ENCODE assay signal across 8 cellular contexts in the genomic region with DNA sequence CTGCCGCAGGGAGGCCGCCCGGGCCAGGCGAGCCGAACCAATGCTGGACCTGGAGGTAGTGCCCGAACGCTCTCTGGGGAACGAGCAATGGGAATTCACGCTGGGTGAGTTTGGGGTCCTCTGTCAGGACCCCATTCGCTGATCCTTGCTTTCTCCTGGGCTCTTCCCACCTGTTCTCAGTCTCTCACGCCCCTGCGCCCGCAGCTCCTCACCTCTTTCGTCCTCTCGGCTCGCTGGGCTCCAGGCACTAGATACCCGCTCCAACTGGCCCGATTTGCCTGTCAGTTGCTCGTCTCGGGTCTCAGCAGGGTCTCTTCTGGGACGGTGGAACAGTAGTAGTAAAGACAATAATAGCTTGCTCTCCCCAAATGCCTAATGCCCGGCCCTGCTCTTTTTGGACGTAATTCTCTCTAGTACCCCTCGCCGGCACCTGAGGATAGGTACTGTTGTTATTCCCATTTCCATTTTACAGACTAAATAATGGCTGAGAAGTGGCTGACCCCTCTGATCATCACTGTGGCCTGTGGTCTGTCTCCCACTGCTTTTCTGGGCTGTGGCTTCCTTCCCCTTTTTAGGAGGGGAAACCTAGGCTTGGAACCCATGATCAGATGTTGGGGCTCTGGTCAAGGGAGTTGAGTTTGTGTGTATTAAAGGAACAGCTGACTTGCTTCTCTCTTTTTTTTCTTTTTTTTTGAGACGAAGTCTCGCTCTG. TPM values are rescaled to one million over a fixed set of nuclear protein-coding genes. Genes with fewer than 3 reads are reported as not detected.
DNase-seq lines count a peak whose midpoint lies in the region; ATAC-seq and TF ChIP-seq lines count a peak whose summit lies in the region.

No MANE protein-coding gene starts in this region.

- H2AFZ ChIP-seq in MM.1S (ENCODE audit: low read length) = peak overlapping the region; percentile 95

- intact Hi-C loops in ascending aorta (cut with DNase I) = no loop called here
- intact Hi-C loops in left colon (cut with DNase I, micrococcal nuclease) = no loop called here

- H3K36me3 ChIP-seq in MM.1S (replicated peaks; ENCODE audit: insufficient read depth, low read length) (no peaks in the 10 kb centered on the region), ascending aorta (no peaks in the 10 kb centered on the region), suprapubic skin (no peaks in the 10 kb centered on the region)

- H3K9ac ChIP-seq in MM.1S (ENCODE audit: low read length) = peak overlapping the region; percentile 80

- peak; percentile 22 for ATAC-seq in GM18909 (IDR thresholded peaks at IDR 0.05; ENCODE audit: poor library complexity, unreplicated experiment)
- ATAC-seq in left colon = peak; percentile 26

- CTCF ChIA-PET in AG04449 (lab: Yijun Ruan, JAX) = interaction anchor here (0.8 to 2.8 kb wide), 8 partner anchors 9 to 147 kb away, joined by 3 to 14 read pairs (median 3); no protein-coding TSS in a partner anchor

- H3K4me3 ChIP-seq in AG04449 (ENCODE audit: low read depth, low read length) = peak overlapping the region; percentile 90
- H3K4me3 ChIP-seq in MM.1S (ENCODE audit: low read length) = peak overlapping the region; percentile 96
- peak overlapping the region; percentile 88 to 90 for H3K4me3 ChIP-seq in ascending aorta
- H3K4me3 ChIP-seq in suprapubic skin = peak overlapping the region; percentile 96

- H3K79me2 ChIP-seq in MM.1S (ENCODE audit: low read length) = peaks cover 50% of the 10 kb centered on the region

- no peak for TF ChIP-seq POLR2A in suprapubic skin (IDR thresholded peaks at IDR 0.05)

- H3K4me1 ChIP-seq in MM.1S (ENCODE audit: low read length) (peaks cover 8% of the 10 kb centered on the region; the same call in 1 of the 2 replicates), ascending aorta (peaks cover 10 to 13% of the 10 kb centered on the region in 2 donors), suprapubic skin (peaks cover 67% of the 10 kb centered on the region)

- TF ChIP-seq EP300 in suprapubic skin (IDR thresholded peaks at IDR 0.05) = no peak

- no peaks in the 10 kb centered on the region for H3K9me3 ChIP-seq in MM.1S (replicated peaks; ENCODE audit: insufficient read depth, low read length)
- no peaks in the 10 kb centered on the region for H3K9me3 ChIP-seq in ascending aorta
- H3K9me3 ChIP-seq in suprapubic skin = no peaks in the 10 kb centered on the region

- H3K9me2 ChIP-seq in MM.1S (replicated peaks; ENCODE audit: insufficient read depth, low read length) = no peaks in the 10 kb centered on the region

- 6% methylated on average over 25 of the region's 27 CpGs for WGBS in suprapubic skin

- H3K27me3 ChIP-seq in MM.1S (replicated peaks; ENCODE audit: insufficient read depth, low read length) = no peaks in the 10 kb centered on the region
- H3K27me3 ChIP-seq in ascending aorta = no peaks in the 10 kb centered on the region
- H3K27me3 ChIP-seq in suprapubic skin = no peaks in the 10 kb centered on the region

- POLR2A ChIA-PET in AG04449 (lab: Yijun Ruan, JAX) = interaction anchor here (1.0 kb wide), 1 partner anchor 9 kb away, joined by 7 read pairs; no protein-coding TSS in a partner anchor

- peak overlapping the region; percentile 100 for H3K4me2 ChIP-seq in MM.1S (ENCODE audit: low read depth, low read length)

- TF ChIP-seq CTCF in AG04449 (IDR thresholded peaks at IDR 0.05; ENCODE audit: insufficient read depth, low read length, missing control alignments) = no peak
- no peak for TF ChIP-seq CTCF in MM.1S (IDR thresholded peaks at IDR 0.05; ENCODE audit: low read length)
- TF ChIP-seq CTCF in ascending aorta (IDR thresholded peaks at IDR 0.05) = no peak
- no peak for TF ChIP-seq CTCF in suprapubic skin (IDR thresholded peaks at IDR 0.05)

- H3K27ac ChIP-seq in MM.1S (ENCODE audit: low read length) = no peak overlapping the region; the same call in 1 of the 2 replicates
- peak overlapping the region; percentile 81 to 87 for H3K27ac ChIP-seq in ascending aorta
- H3K27ac ChIP-seq in suprapubic skin = peak overlapping the region; percentile 82

- H4K20me1 ChIP-seq in MM.1S (ENCODE audit: insufficient read depth, low read length) = no peaks in the 10 kb centered on the region

- DNase-seq in AG04449 (ENCODE audit: low read depth, low spot score) (no peak), MM.1S (no peak), ascending aorta (ENCODE audit: low spot score in 2 of 2) (no peak), left colon (peak in 1 of 2 donors; percentile 35), suprapubic skin (ENCODE audit: low spot score in 2 of 2) (no peak), DMS114 treated with DMSO at 0.1 percent for 48 hours (lab: John Stamatoyannopoulos, UW; ENCODE audit: unreplicated experiment) (no peak), GM03348 (ENCODE audit: low spot score) (no peak)

- no peaks in the 10 kb centered on the region for H3F3A ChIP-seq in MM.1S (ENCODE audit: insufficient read depth, low read length)

RNA-seq across cellular contexts. Expression of gene PHAF1, which starts 0.6 kb away (rescaled TPM):
- total RNA-seq in ascending aorta (4.5 TPM), left colon (10 to 100 TPM; 11.3 to 13.9 TPM), suprapubic skin (10 to 100 TPM; 44.0 to 60.9 (median 53.1) TPM)

RNA-seq across cellular contexts. Expression of gene B3GNT9, which starts 40.5 kb away (rescaled TPM):
- 40.7 TPM for total RNA-seq in ascending aorta
- 1 to 10 TPM; 2.9 to 4.3 TPM for total RNA-seq in left colon
- total RNA-seq in suprapubic skin = 1 to 10 TPM; 7.5 to 9.7 (median 9.0) TPM

RNA-seq across cellular contexts. Expression of gene TRADD, which starts 49.4 kb away (rescaled TPM):
- 27.7 TPM for total RNA-seq in ascending aorta
- 10 to 100 TPM; 25.5 to 27.4 TPM for total RNA-seq in left colon
- 10 to 100 TPM; 25.9 to 34.4 (median 28.7) TPM for total RNA-seq in suprapubic skin

RNA-seq across cellular contexts. Expression of gene FBXL8, which starts 49.5 kb away (rescaled TPM):
- total RNA-seq in ascending aorta (46.1 TPM), left colon (10 to 100 TPM; 20.2 to 23.0 TPM), suprapubic skin (100 to 1,000 TPM in 1 of 4 donors, 10 to 100 TPM in 3; 45.0 to 134 (median 58.8) TPM)

RNA-seq across cellular contexts. Expression of gene HSF4, which starts 54.3 kb away (rescaled TPM):
- total RNA-seq in ascending aorta = 64.9 TPM
- total RNA-seq in left colon = 10 to 100 TPM; 36.5 to 39.2 TPM
- total RNA-seq in suprapubic skin = 100 to 1,000 TPM in 2 of 4 donors, 10 to 100 TPM in 2; 56.5 to 351 (median 102) TPM
